ENCODE assay signal across 27 cellular contexts in genomic region chr2:168328421-168328820, GRCh38.
"Had no signal": no experiment of that assay in that cellular context is flagged by ENCODE, and none has a peak within 500 bp of the region (broad histone marks: within the 10 kb centered on the region; RNA-seq: fewer than 3 reads in every experiment).

No MANE protein-coding gene starts in this region.

- H3K79me2 ChIP-seq: parathyroid adenoma had no signal

- H3K4me3 ChIP-seq: body of pancreas, cardiac muscle cell, mucosa of descending colon, thyroid gland had no signal

- H2AFZ ChIP-seq: parathyroid adenoma had no signal

- H3K4me1 ChIP-seq: body of pancreas, parathyroid adenoma, thyroid gland had no signal

- H3K27me3 Mint-ChIP-seq: dendritic cell treated with granulocyte-macrophage colony-stimulating factor and Interleukin-4, amounts not matched to agents 40 ng/mL and 50 ng/mL, for 4 days had no signal

- ATAC-seq: activated CD4-positive, alpha-beta T cell treated with anti-CD3 and anti-CD28 coated beads for 36 hours; activated T-cell treated with anti-CD3 and anti-CD28 coated beads, Interleukin-2, amount 50 U/mL, for 72 hours; body of pancreas; mucosa of descending colon; right cardiac atrium had no signal

- H3K27ac Mint-ChIP-seq: activated B cell treated with CpG ODN at 0.5 μM for 24 hours; activated CD4-positive, alpha-beta memory T cell treated with anti-CD3 and anti-CD28 coated beads for 36 hours; activated CD4-positive, alpha-beta T cell treated with anti-CD3 and anti-CD28 coated beads for 36 hours; activated naive CD4-positive, alpha-beta T cell treated with anti-CD3 and anti-CD28 coated beads, Interleukin-2, amount 10 ng/mL, durations not matched to agents 7 days and 5 days; activated T-cell treated with anti-CD3 and anti-CD28 coated beads, Interleukin-2, amount 50 U/mL, for 72 hours; dendritic cell treated with granulocyte-macrophage colony-stimulating factor and Interleukin-4, amounts not matched to agents 40 ng/mL and 50 ng/mL, for 4 days; memory B cell; nephron progenitor cell; stimulated activated naive CD8-positive, alpha-beta T cell treated with anti-CD3 and anti-CD28 coated beads, Interleukin-15, Interleukin-2, amounts not matched to agents 100 ng/mL and 50 ng/mL, for 24 hours had no signal

- H3K36me3 ChIP-seq: cardiac muscle cell, thyroid gland had no signal

- H3K4me3 Mint-ChIP-seq: activated B cell treated with CpG ODN at 0.5 μM for 24 hours; activated CD4-positive, alpha-beta memory T cell treated with anti-CD3 and anti-CD28 coated beads for 36 hours; activated CD4-positive, alpha-beta T cell treated with anti-CD3 and anti-CD28 coated beads for 36 hours; activated naive CD4-positive, alpha-beta T cell treated with anti-CD3 and anti-CD28 coated beads, Interleukin-2, amount 10 ng/mL, durations not matched to agents 7 days and 5 days; activated T-cell treated with anti-CD3 and anti-CD28 coated beads, Interleukin-2, amount 50 U/mL, for 72 hours; dendritic cell treated with granulocyte-macrophage colony-stimulating factor and Interleukin-4, amounts not matched to agents 40 ng/mL and 50 ng/mL, for 4 days; memory B cell; nephron progenitor cell; stimulated activated naive CD8-positive, alpha-beta T cell treated with anti-CD3 and anti-CD28 coated beads, Interleukin-15, Interleukin-2, amounts not matched to agents 100 ng/mL and 50 ng/mL, for 24 hours had no signal

- H3K9me3 ChIP-seq: thyroid gland had no signal

- H3K4me1 Mint-ChIP-seq: activated B cell treated with CpG ODN at 0.5 μM for 24 hours, memory B cell had no signal

- H3K9ac ChIP-seq: parathyroid adenoma had no signal

- FAIRE-seq: islet of Langerhans, TTC549 had no signal

- H3K27me3 ChIP-seq: body of pancreas, cardiac muscle cell, thyroid gland had no signal

- H3K27ac ChIP-seq: body of pancreas, cardiac muscle cell, parathyroid adenoma, thyroid gland had no signal

- H3K36me3 Mint-ChIP-seq: activated CD4-positive, alpha-beta memory T cell treated with anti-CD3 and anti-CD28 coated beads for 36 hours had no signal

- DNase-seq: activated B cell treated with CpG ODN at 0.5 μM for 24 hours; activated CD4-positive, alpha-beta memory T cell treated with anti-CD3 and anti-CD28 coated beads for 36 hours; activated CD4-positive, alpha-beta T cell treated with anti-CD3 and anti-CD28 coated beads for 36 hours; activated effector memory CD4-positive, alpha-beta T cell treated with Interleukin-2 at 50 U/mL for 16 hours; activated naive CD4-positive, alpha-beta T cell treated with anti-CD3 and anti-CD28 coated beads, Interleukin-2, amount 10 ng/mL, durations not matched to agents 7 days and 5 days; activated T-cell treated with anti-CD3 and anti-CD28 coated beads, Interleukin-2, amount 50 U/mL, for 72 hours; anterior cingulate cortex; body of pancreas; effector CD8-positive, alpha-beta T cell; foreskin melanocyte; glutamatergic neuron; hippocampal formation; mucosa of descending colon; nephron progenitor cell; nucleus accumbens; stimulated activated CD4-positive, alpha-beta T cell treated with anti-CD3 and anti-CD28 coated beads, Interleukin-4, amount 100 ng/mL, for 4 hours; substantia nigra; SW 1271; thyroid gland had no signal
